Comparison of ENCODE assay signal across 32 cellular contexts in the genomic region with DNA sequence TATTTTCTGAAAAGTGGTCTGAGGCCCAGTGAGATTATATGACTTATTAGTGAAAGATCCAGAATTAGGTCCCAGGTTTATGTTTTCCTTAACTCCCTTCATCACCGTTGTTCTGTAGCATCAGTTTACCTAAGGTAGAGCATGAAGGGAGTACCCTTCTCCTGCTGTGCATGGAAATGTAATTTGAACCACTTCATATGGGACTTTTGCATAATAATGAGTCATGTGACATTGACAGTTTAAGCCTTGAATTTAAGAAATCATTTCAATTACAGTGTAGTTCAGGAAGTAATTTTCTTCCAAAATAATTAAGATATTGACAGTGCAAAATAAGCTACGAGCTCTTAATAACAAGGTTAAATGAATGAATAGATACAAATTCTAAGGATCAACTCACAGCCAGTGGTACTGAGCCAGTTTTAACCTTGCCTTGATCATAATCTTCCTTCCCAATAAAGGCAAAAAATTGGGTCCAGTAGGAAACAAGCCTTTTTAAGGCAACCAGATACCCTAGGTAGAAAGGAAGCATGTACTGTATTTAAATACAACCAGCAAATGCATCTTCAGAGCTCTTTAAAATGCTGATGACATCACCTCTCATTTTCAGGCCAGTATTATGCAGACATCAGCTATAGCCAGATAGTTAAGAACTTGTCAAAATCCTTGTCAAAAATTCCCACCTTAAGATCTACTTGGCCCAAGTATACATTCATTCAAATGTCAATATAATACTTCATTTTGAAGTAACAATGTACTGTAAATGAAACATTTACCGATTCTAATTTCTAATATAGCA. TPM values are rescaled to one million over a fixed set of nuclear protein-coding genes. Genes with fewer than 3 reads are reported as not detected.
"Had no signal": no experiment of that assay in that cellular context is flagged by ENCODE, and none has a peak within 500 bp of the region (broad histone marks: within the 10 kb centered on the region; RNA-seq: fewer than 3 reads in every experiment).

No MANE protein-coding gene starts in this region.

- H3K36me3 Mint-ChIP-seq: naive thymus-derived CD8-positive, alpha-beta T cell; natural killer cell treated with Interleukin-12 subunit alpha and Interleukin-12 subunit beta and Interleukin-15 and Interleukin-18, amount 100 ng/mL, for 72 hours; stimulated activated memory B cell treated with anti-CD40 and anti-IgM and Interleukin-4, amounts not matched to agents 10 μg/mL and 1 μg/mL and 100 μg/mL, for 72 hours had no signal

- H3K36me3 ChIP-seq: neutrophil, ovary, spleen, stomach, thoracic aorta, thyroid gland, tibial nerve, upper lobe of left lung, vagina had no signal

- H3K27me3 Mint-ChIP-seq: natural killer cell treated with Interleukin-12 subunit alpha and Interleukin-12 subunit beta and Interleukin-15 and Interleukin-18, amount 100 ng/mL, for 72 hours; progenitor cell of endocrine pancreas; stimulated activated memory B cell treated with anti-CD40 and anti-IgM and Interleukin-4, amounts not matched to agents 10 μg/mL and 1 μg/mL and 100 μg/mL, for 72 hours; stimulated activated naive CD8-positive, alpha-beta T cell treated with anti-CD3 and anti-CD28 coated beads, Interleukin-15, Interleukin-2, amounts not matched to agents 100 ng/mL and 50 ng/mL, for 24 hours had no signal

- H3K27ac Mint-ChIP-seq: naive thymus-derived CD8-positive, alpha-beta T cell; natural killer cell treated with Interleukin-12 subunit alpha and Interleukin-12 subunit beta and Interleukin-15 and Interleukin-18, amount 100 ng/mL, for 72 hours; nephron progenitor cell; progenitor cell of endocrine pancreas; stimulated activated memory B cell treated with anti-CD40 and anti-IgM and Interleukin-4, amounts not matched to agents 10 μg/mL and 1 μg/mL and 100 μg/mL, for 72 hours; stimulated activated naive CD8-positive, alpha-beta T cell treated with anti-CD3 and anti-CD28 coated beads, Interleukin-15, Interleukin-2, amounts not matched to agents 100 ng/mL and 50 ng/mL, for 24 hours had no signal

- FAIRE-seq: urothelium cell line had no signal

- H3K4me3 ChIP-seq: ovary, psoas muscle, skin epidermis, smooth muscle cell, spleen, stomach, thoracic aorta, thyroid gland, tibial nerve, upper lobe of left lung, vagina had no signal

- H3K4me1 ChIP-seq: parathyroid adenoma, spleen, stomach, thyroid gland, tibial nerve, upper lobe of left lung, vagina had no signal

- H3K9me3 ChIP-seq: neutrophil, ovary, psoas muscle, spleen, stomach, thoracic aorta, thyroid gland, tibial nerve, upper lobe of left lung, vagina had no signal

- DNase-seq: naive thymus-derived CD8-positive, alpha-beta T cell; nephron progenitor cell; nucleus accumbens; ovary; posterior cingulate gyrus; psoas muscle; right cardiac atrium; spleen; stimulated activated CD4-positive, alpha-beta T cell treated with anti-CD3 and anti-CD28 coated beads, Interleukin-12 subunit alpha, Interleukin-12 subunit beta, amount 100 ng/mL, for 4 hours; stimulated activated CD4-positive, alpha-beta T cell treated with anti-CD3 and anti-CD28 coated beads, Interleukin-1b, Interleukin-23, amount 100 ng/mL, for 48 hours; stimulated activated CD4-positive, alpha-beta T cell treated with anti-CD3 and anti-CD28 coated beads, Interleukin-4, amount 100 ng/mL, for 1 hour; stimulated activated CD4-positive, alpha-beta T cell treated with anti-CD3 and anti-CD28 coated beads, Interleukin-4, amount 100 ng/mL, for 4 hours; stimulated activated CD8-positive, alpha-beta memory T cell treated with anti-CD3 and anti-CD28 coated beads, Interleukin-4, amount 100 ng/mL, for 48 hours; stimulated activated naive CD4-positive, alpha-beta T cell; stomach; thyroid gland; trophoblast cell; upper lobe of left lung had no signal

- H3K27me3 ChIP-seq: neutrophil, ovary, spleen, stomach, thyroid gland, tibial nerve, upper lobe of left lung, vagina had no signal

- H3K4me3 Mint-ChIP-seq: naive thymus-derived CD8-positive, alpha-beta T cell; natural killer cell treated with Interleukin-12 subunit alpha and Interleukin-12 subunit beta and Interleukin-15 and Interleukin-18, amount 100 ng/mL, for 72 hours; nephron progenitor cell; neural crest cell; stimulated activated memory B cell treated with anti-CD40 and anti-IgM and Interleukin-4, amounts not matched to agents 10 μg/mL and 1 μg/mL and 100 μg/mL, for 72 hours; stimulated activated naive CD8-positive, alpha-beta T cell treated with anti-CD3 and anti-CD28 coated beads, Interleukin-15, Interleukin-2, amounts not matched to agents 100 ng/mL and 50 ng/mL, for 24 hours had no signal

- H3K9ac ChIP-seq: parathyroid adenoma had no signal

- H3K79me2 ChIP-seq: parathyroid adenoma had no signal

- H2AFZ ChIP-seq: parathyroid adenoma had no signal

- H3K4me1 Mint-ChIP-seq: naive thymus-derived CD8-positive, alpha-beta T cell; stimulated activated memory B cell treated with anti-CD40 and anti-IgM and Interleukin-4, amounts not matched to agents 10 μg/mL and 1 μg/mL and 100 μg/mL, for 72 hours had no signal

- H3K27ac ChIP-seq: neutrophil, ovary, parathyroid adenoma, psoas muscle, skin epidermis, spleen, stomach, thoracic aorta, thyroid gland, tibial nerve, upper lobe of left lung, vagina had no signal

- ATAC-seq: naive thymus-derived CD8-positive, alpha-beta T cell; natural killer cell treated with Interleukin-12 subunit alpha and Interleukin-12 subunit beta and Interleukin-15 and Interleukin-18, amount 100 ng/mL, for 72 hours; psoas muscle; right cardiac atrium; sciatic nerve; stimulated activated memory B cell treated with anti-CD40 and anti-IgM and Interleukin-4, amounts not matched to agents 10 μg/mL and 1 μg/mL and 100 μg/mL, for 72 hours had no signal

- H3K4me2 ChIP-seq: smooth muscle cell had no signal

- H3K9me3 Mint-ChIP-seq: naive thymus-derived CD8-positive, alpha-beta T cell; natural killer cell treated with Interleukin-12 subunit alpha and Interleukin-12 subunit beta and Interleukin-15 and Interleukin-18, amount 100 ng/mL, for 72 hours; nephron progenitor cell; neural crest cell; stimulated activated memory B cell treated with anti-CD40 and anti-IgM and Interleukin-4, amounts not matched to agents 10 μg/mL and 1 μg/mL and 100 μg/mL, for 72 hours; stimulated activated naive CD8-positive, alpha-beta T cell treated with anti-CD3 and anti-CD28 coated beads, Interleukin-15, Interleukin-2, amounts not matched to agents 100 ng/mL and 50 ng/mL, for 24 hours had no signal

RNA-seq across cellular contexts. Expression of a gene that starts 48.8 kb away (rescaled TPM):
- total RNA-seq: naive thymus-derived CD8-positive, alpha-beta T cell; natural killer cell treated with Interleukin-12 subunit alpha and Interleukin-12 subunit beta and Interleukin-15 and Interleukin-18, amount 100 ng/mL, for 72 hours; right cardiac atrium had no signal
- polyA plus RNA-seq: naive thymus-derived CD8-positive, alpha-beta T cell had no signal
